ENCODE assay signal across 1 cellular context in genomic region chr20:31674895-31675827, GRCh38.
TF ChIP-seq lines count a peak whose summit lies in the region.

No MANE protein-coding gene starts in this region.

TF ChIP-seq in K562, 482 proteins besides CTCF, POLR2A, EP300 and RAD21 (continued from another document and continues in another):
- TF ChIP-seq ZBTB40 (IDR thresholded peaks at IDR 0.05) (peak; percentile 72), ZBTB40 (CRISPR knock-in tag; IDR thresholded peaks at IDR 0.05) (no peak), NR2F6 (CRISPR knock-in tag; IDR thresholded peaks at IDR 0.05) (no peak), CAMTA2 (CRISPR knock-in tag; conservative IDR thresholded peaks at IDR 0.05) (no peak), ELK3 (CRISPR knock-in tag; IDR thresholded peaks at IDR 0.05) (no peak), ZNF121 (CRISPR knock-in tag; conservative IDR thresholded peaks at IDR 0.05) (no peak), FUS (optimal IDR thresholded peaks at IDR 0.05; ENCODE audit: low read depth, low read length) (no peak), ZNF143 (CRISPR knock-in tag; IDR thresholded peaks at IDR 0.05) (peak; percentile 26; the same call in 1 of the 2 replicates), ZNF76 (CRISPR knock-in tag; IDR thresholded peaks at IDR 0.05; ENCODE audit: borderline replicate concordance) (peak; percentile 85), DMBX1 (CRISPR knock-in tag; IDR thresholded peaks at IDR 0.05; ENCODE audit: borderline replicate concordance) (peak; percentile 92), PATZ1 (CRISPR knock-in tag; IDR thresholded peaks at IDR 0.05; ENCODE audit: borderline replicate concordance) (peak; percentile 54; the same call in 1 of the 2 replicates), ZNF395 (CRISPR knock-in tag; IDR thresholded peaks at IDR 0.05) (peak; percentile 74), IFI16 (CRISPR knock-in tag; IDR thresholded peaks at IDR 0.05) (peak; percentile 56; the same call in 1 of the 2 replicates), LEF1 (IDR thresholded peaks at IDR 0.05) (peak; percentile 48; the same call in 1 of the 2 replicates), FOXA1 (IDR thresholded peaks at IDR 0.05; ENCODE audit: borderline replicate concordance) (no peak), ZKSCAN3 (CRISPR knock-in tag; IDR thresholded peaks at IDR 0.05) (no peak), ZNF280A (IDR thresholded peaks at IDR 0.05; ENCODE audit: low read depth, partially characterized antibody) (no peak), XRCC5 (IDR thresholded peaks at IDR 0.05; ENCODE audit: low read depth, low read length) (no peak), DDX20 (tag; IDR thresholded peaks at IDR 0.05; ENCODE audit: low read depth) (no peak; the same call in none of the 2 replicates), FOXO4 (CRISPR knock-in tag; IDR thresholded peaks at IDR 0.05) (peak; percentile 5; the same call in 1 of the 2 replicates), SFPQ (IDR thresholded peaks at IDR 0.05; ENCODE audit: low read depth, low read length) (no peak), EWSR1 (IDR thresholded peaks at IDR 0.05; ENCODE audit: borderline replicate concordance, low read depth, partially characterized antibody) (no peak), ZBTB49 (CRISPR knock-in tag; IDR thresholded peaks at IDR 0.05; ENCODE audit: borderline replicate concordance) (no peak), SNAPC5 (CRISPR knock-in tag; IDR thresholded peaks at IDR 0.05) (no peak), CCNT2 (IDR thresholded peaks at IDR 0.05; ENCODE audit: borderline replicate concordance, extremely low read depth, insufficient read length, low read depth, low read length) (no peak), ELK1 (CRISPR knock-in tag; IDR thresholded peaks at IDR 0.05) (no peak), CBX3 (IDR thresholded peaks at IDR 0.05; ENCODE audit: borderline replicate concordance in 1 of 2, low read length in 2 of 2) (no peak), TEAD2 (tag; IDR thresholded peaks at IDR 0.05) (no peak), SAFB2 (IDR thresholded peaks at IDR 0.05; ENCODE audit: borderline replicate concordance, low read depth, low read length, severe bottlenecking) (no peak), PPARD (CRISPR knock-in tag; IDR thresholded peaks at IDR 0.05) (no peak), ZNF408 (CRISPR knock-in tag; IDR thresholded peaks at IDR 0.05; ENCODE audit: low read depth) (no peak), ZNF699 (CRISPR knock-in tag; IDR thresholded peaks at IDR 0.05; ENCODE audit: insufficient replicate concordance) (no peak)
